ENCODE assay signal across 8 cellular contexts in the genomic region with DNA sequence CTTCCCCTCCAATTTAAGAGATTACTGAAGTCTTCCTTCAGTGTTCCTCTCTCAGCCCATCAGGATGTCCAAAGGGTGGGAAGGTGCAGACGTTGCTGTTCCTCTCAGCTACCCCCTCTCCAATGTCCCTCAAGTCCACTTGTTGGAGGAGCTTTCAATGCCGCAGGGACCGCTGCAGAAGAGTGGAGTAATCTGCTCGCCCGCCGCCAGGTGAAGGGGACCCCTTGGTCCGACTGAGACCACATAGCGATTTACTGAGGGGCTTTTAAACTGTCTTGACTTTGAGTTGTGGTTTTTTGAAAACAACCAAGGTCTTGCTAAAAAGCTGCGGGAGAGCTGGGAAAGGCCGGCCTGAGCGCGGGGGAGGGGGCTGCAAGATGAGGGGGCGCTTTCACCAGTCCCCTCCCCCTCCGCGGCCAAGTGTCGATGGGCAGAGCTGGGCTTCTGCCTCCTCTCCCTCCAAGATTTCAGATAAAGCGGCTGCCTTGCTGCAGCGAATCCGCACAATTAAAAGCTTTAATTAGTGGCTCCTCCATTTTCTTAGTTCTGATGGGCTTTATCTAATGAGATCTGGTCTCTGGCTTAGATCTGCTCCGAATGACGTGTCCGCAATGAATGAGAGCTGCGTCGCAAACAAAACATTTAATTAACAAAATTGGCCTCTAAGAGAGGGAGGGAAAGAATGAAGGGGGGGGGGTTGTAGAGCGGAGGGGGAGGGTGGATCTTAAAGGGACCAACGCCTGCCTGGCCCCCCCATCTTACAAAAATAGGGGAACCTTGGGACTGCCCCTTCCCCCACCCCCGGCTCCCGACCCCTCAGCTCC. TPM values are rescaled to one million over a fixed set of nuclear protein-coding genes. Genes with fewer than 3 reads are reported as not detected.
DNase-seq lines count a peak whose midpoint lies in the region; ATAC-seq, FAIRE-seq and TF ChIP-seq lines count a peak whose summit lies in the region.

No MANE protein-coding gene starts in this region.

- H3K27me3 Mint-ChIP-seq in CD14-positive monocyte (ENCODE audit: low read depth in 3 of 3): peaks cover 0 to 3% (median 0%) of the 10 kb centered on the region in 3 donors

- peak overlapping the region; percentile 79 for H3K9ac ChIP-seq in GM12878 (ENCODE audit: control insufficient read depth, insufficient read depth, low read length)

- CTCF ChIA-PET in GM12878 (lab: Yijun Ruan, JAX): interaction anchor here (0.5 to 1.8 kb wide), 10 partner anchors 8 to 619 kb away, joined by 3 to 12 read pairs (median 4); no protein-coding TSS in a partner anchor

- in situ Hi-C loops in GM12878 (cut with MboI): loop anchor here (5.0 kb wide), 1 partner anchor 118 kb away; no protein-coding TSS in a partner anchor

- FAIRE-seq in GM12878 (lab: Jason Lieb, UNC) (no peak), small intestine (lab: Jason Lieb, UNC) (no peak)

- BruUV-seq in GM12878 (replicated peaks; lab: Mats Ljungman, UMichigan): TSS peak; percentile 95

- WGBS in GM12878 (ENCODE audit: insufficient coverage, insufficient replicate concordance, low lambda C conversion rate, missing lambda C conversion rate): 21% methylated on average over 22 of the region's 28 CpGs
- 26 to 34% (median 34%) methylated on average over 28 of the region's 28 CpGs for WGBS in small intestine, 3 donors

- no peaks in the 10 kb centered on the region for H3K9me3 ChIP-seq in GM12878 (replicated peaks; ENCODE audit: control insufficient read depth, insufficient read depth, low read length)
- no peaks in the 10 kb centered on the region for H3K9me3 ChIP-seq in small intestine (ENCODE audit: control insufficient read depth, low read depth)

- peak overlapping the region; percentile 75 for H3K4me3 ChIP-seq in GM12878
- H3K4me3 ChIP-seq in small intestine (ENCODE audit: low read depth in 1 of 2, low read length in 2 of 2): peak overlapping the region; percentile 64 to 88

- peaks cover 66% of the 10 kb centered on the region for H3K4me1 Mint-ChIP-seq in CD14-positive monocyte

- H3K79me2 ChIP-seq in GM12878 (ENCODE audit: control insufficient read depth, insufficient read depth, low read length): peaks cover 52% of the 10 kb centered on the region

- POLR2A ChIA-PET in GM12878 (lab: Charles Lee): interaction anchor here (0.5 to 2.0 kb wide), 3 partner anchors 116 to 811 kb away, joined by 3 to 6 read pairs (median 4); no protein-coding TSS in a partner anchor

- peak overlapping the region; percentile 85 to 95 (median 91) for H3K27ac Mint-ChIP-seq in CD14-positive monocyte

- no peak for DNase-seq in CD14-positive monocyte (ENCODE audit: low spot score)
- peak; percentile 43 for DNase-seq in NCI-H774 (lab: John Stamatoyannopoulos, UW)
- no peak for DNase-seq in GM12878 (ENCODE audit: low read depth, low spot score)
- DNase-seq in iPS-NIHi7 (ENCODE audit: extremely low spot score): peak; percentile 50
- DNase-seq in small intestine: no peak
- no peak for DNase-seq in SW480 (ENCODE audit: low spot score)
- DNase-seq in HPDE6-E6E7 (ENCODE audit: extremely low spot score): no peak

- H3K27me3 ChIP-seq in GM12878 (replicated peaks in 1 of 2; ENCODE audit: control insufficient read depth in 2 of 2, insufficient read depth in 2 of 2, low read length in 1 of 2) (no peaks in the 10 kb centered on the region), small intestine (ENCODE audit: control insufficient read depth in 2 of 2, insufficient read depth in 2 of 2, low read length in 2 of 2) (no peaks in the 10 kb centered on the region)

- H4K20me1 ChIP-seq in GM12878 (ENCODE audit: control insufficient read depth, insufficient read depth): no peaks in the 10 kb centered on the region

- peak overlapping the region; percentile 85 to 92 for H3K4me3 Mint-ChIP-seq in CD14-positive monocyte

- RAD21 ChIA-PET in GM12878 (lab: Charles Lee; ENCODE audit: unreplicated experiment): interaction anchor here (0.6 to 7.9 kb wide), 7 partner anchors 8 to 619 kb away, joined by 4 to 55 read pairs (median 6); no protein-coding TSS in a partner anchor

- peak overlapping the region; percentile 53 for H3K27ac ChIP-seq in GM12878 (ENCODE audit: control insufficient read depth, insufficient read depth)
- peak overlapping the region; percentile 55 to 72 for H3K27ac ChIP-seq in small intestine (ENCODE audit: low read depth in 1 of 2, low read length in 1 of 2)

- TF ChIP-seq POLR2A in GM12878 (IDR thresholded peaks at IDR 0.05; ENCODE audit: low read depth, low read length): no peak

- TF ChIP-seq EP300 in GM12878 (IDR thresholded peaks at IDR 0.05; ENCODE audit: borderline replicate concordance in 1 of 2, control insufficient read depth in 1 of 2, low read depth in 2 of 2, low read length in 2 of 2): no peak

- intact Hi-C loops in CD14-positive monocyte (cut with micrococcal nuclease) (loop anchor here (10.0 kb wide), 1 partner anchor 420 kb away; a partner anchor contains a TSS), GM12878 (cut with micrococcal nuclease; ENCODE audit: unreplicated experiment) (loop anchor here (5.0 to 10.0 kb wide), 4 partner anchors 253 to 630 kb away; a partner anchor contains a TSS)

- H3K9me3 Mint-ChIP-seq in CD14-positive monocyte: no peaks in the 10 kb centered on the region

- H3K36me3 Mint-ChIP-seq in CD14-positive monocyte: peaks cover 30 to 47% of the 10 kb centered on the region in 2 donors

- TF ChIP-seq CTCF in CD14-positive monocyte (IDR thresholded peaks at IDR 0.05) (no peak), GM12878 (IDR thresholded peaks at IDR 0.05 in 2 of 3, conservative IDR thresholded peaks at IDR 0.05 in 1 of 3; ENCODE audit: control insufficient read depth in 2 of 3, extremely low read depth in 1 of 3, insufficient read depth in 1 of 3, low read depth in 3 of 3, low read length in 3 of 3) (no peak)

- H3K36me3 ChIP-seq in GM12878 (ENCODE audit: control insufficient read depth in 2 of 2, insufficient read depth in 2 of 2, low read length in 1 of 2): peaks cover under 1 to 5% of the 10 kb centered on the region in 2 experiments; a peak in 2 of 4 replicates
- peaks cover 3 to 6% of the 10 kb centered on the region in 2 donors for H3K36me3 ChIP-seq in small intestine (ENCODE audit: control insufficient read depth in 2 of 2, insufficient read depth in 2 of 2, low read length in 2 of 2)

- peak overlapping the region; percentile 76 for H2AFZ ChIP-seq in GM12878 (ENCODE audit: control insufficient read depth, low read depth, low read length)

- peak overlapping the region; percentile 79 for H3K4me2 ChIP-seq in GM12878 (ENCODE audit: control insufficient read depth, insufficient read depth)

- ATAC-seq in GM19467 (IDR thresholded peaks at IDR 0.05; ENCODE audit: unreplicated experiment) (peak; percentile 4), GM12878 (peak; percentile 7)

- no peak for TF ChIP-seq RAD21 in GM12878 (IDR thresholded peaks at IDR 0.05; ENCODE audit: insufficient read depth, low read depth, low read length)

- SMC1A ChIA-PET in GM12878 (lab: Charles Lee; ENCODE audit: uncharacterized antibody, unreplicated experiment): interaction anchor here (0.8 to 1.9 kb wide), 13 partner anchors 9 to 620 kb away, joined by 3 to 12 read pairs (median 3); no protein-coding TSS in a partner anchor

- H3K4me1 ChIP-seq in GM12878 (ENCODE audit: control insufficient read depth, insufficient read depth, low read length) (peaks cover 14% of the 10 kb centered on the region), small intestine (ENCODE audit: control insufficient read depth in 2 of 2, insufficient read depth in 1 of 2, low read depth in 1 of 2, low read length in 1 of 2) (peaks cover 4 to 15% of the 10 kb centered on the region in 2 donors)

TF ChIP-seq in GM12878, 131 proteins besides CTCF, POLR2A, EP300 and RAD21 (continues in another document):
- TF ChIP-seq GATAD2B (conservative IDR thresholded peaks at IDR 0.05; ENCODE audit: low read depth): peak; percentile 53; the same call in 1 of the 2 replicates
- TF ChIP-seq ETV6 (conservative IDR thresholded peaks at IDR 0.05 in 1 of 2, IDR thresholded peaks at IDR 0.05 in 1 of 2; ENCODE audit: borderline replicate concordance in 1 of 2, low read depth in 1 of 2): no peak
- peak; percentile 38; the same call in 1 of the 2 replicates for TF ChIP-seq SMARCA5 (IDR thresholded peaks at IDR 0.05)
- no peak for TF ChIP-seq BACH1 (IDR thresholded peaks at IDR 0.05; ENCODE audit: borderline replicate concordance)
- no peak for TF ChIP-seq CHD2 (IDR thresholded peaks at IDR 0.05; ENCODE audit: borderline replicate concordance, low read depth, low read length)
- peak in 1 of 2 experiments; percentile 17; a peak in 1 of 3 replicates for TF ChIP-seq EGR1 (IDR thresholded peaks at IDR 0.05; ENCODE audit: borderline replicate concordance in 1 of 2, low read depth in 2 of 2, low read length in 2 of 2)

RNA-seq across cellular contexts. Expression of a gene that starts 5.9 kb away (rescaled TPM):
- 10 to 100 TPM; 20.3 to 22.3 TPM for polyA plus RNA-seq in CD14-positive monocyte
- 8.4 and 11.3 TPM in 2 replicates for total RNA-seq in GM12878 (2013; cell fraction: nucleolus; rRNA removed)
- 22.5 and 23.4 TPM in 2 replicates for total RNA-seq in GM12878 (2014; rRNA removed)
- 18.9 and 19.4 TPM in 2 replicates for total RNA-seq in GM12878 (2014; rRNA removed; fragmentation: Illumina TruSeq; extraction: Trizol)
- total RNA-seq in GM12878 (2021): 27.9 and 30.8 TPM in 2 replicates
- 13.0 TPM for polyA plus RNA-seq in GM12878 (2011; ENCODE audit: low read depth)
- polyA plus RNA-seq in GM12878 (2011; rRNA removed): 70.5 and 76.6 TPM in 2 replicates
- 51.7 and 62.3 TPM in 2 replicates for polyA plus RNA-seq in GM12878 (2011; cell fraction: cytosol; rRNA removed)
- 82.7 and 110 TPM in 2 replicates for polyA plus RNA-seq in GM12878 (2011; cell fraction: nucleus; rRNA removed)
- polyA plus RNA-seq in GM12878 (2012): 18.6 and 23.4 TPM in 2 replicates
- polyA plus RNA-seq in GM12878 (2014; fragmentation: Illumina TruSeq; extraction: Trizol): 22.6 and 25.2 TPM in 2 replicates
- polyA plus RNA-seq in GM12878 (2014; fragmentation: Nextera tagmentation; extraction: Ambion mirVana): 1 to 10 TPM; 3.8 to 5.7 TPM
- polyA plus RNA-seq in GM12878 (2014; rRNA removed): 30.4 and 35.3 TPM in 2 replicates
- 1 to 10 TPM; 8.4 to 8.5 TPM for polyA plus RNA-seq in GM12878 (2016; fragmentation: Nextera tagmentation; extraction: Ambion mirVana)
- polyA minus RNA-seq in GM12878 (2011; rRNA and poly(A)+ RNA removed): 42.7 and 46.4 TPM in 2 replicates
- polyA minus RNA-seq in GM12878 (2011; cell fraction: cytosol; rRNA and poly(A)+ RNA removed): 13.8 and 14.9 TPM in 2 replicates
- polyA minus RNA-seq in GM12878 (2011; cell fraction: nucleus; rRNA and poly(A)+ RNA removed): 24.2 and 34.6 TPM in 2 replicates
- polyA plus RNA-seq in small intestine: 100 to 1,000 TPM in 2 of 3 donors, 10 to 100 TPM in 1; 66.4 to 162 (median 119) TPM

Comparison
In these comparisons a context has a peak if more than half of its experiments do, and no peak if none do; other contexts are left out.
1. DNase-seq: peak in NCI-H774 (single experiment) and iPS-NIHi7 (single experiment); none in CD14-positive monocyte (single experiment), GM12878 (single experiment), small intestine (single experiment), SW480 (single experiment) and HPDE6-E6E7 (single experiment).